ENCODE assay signal across 9 cellular contexts in genomic region chr3:187986514-187986934, GRCh38.
DNase-seq lines count a peak whose midpoint lies in the region; ATAC-seq and TF ChIP-seq lines count a peak whose summit lies in the region.
"Had no signal": no experiment of that assay in that cellular context is flagged by ENCODE, and none has a peak within 500 bp of the region (broad histone marks: within the 10 kb centered on the region; RNA-seq: fewer than 3 reads in every experiment).

No MANE protein-coding gene starts in this region.

- H3K9me3 Mint-ChIP-seq in CD4-positive, alpha-beta T cell = peaks cover 3% of the 10 kb centered on the region

- no peaks in the 10 kb centered on the region for H3K36me3 Mint-ChIP-seq in CD4-positive, alpha-beta T cell (ENCODE audit: low read depth)
- H3K36me3 Mint-ChIP-seq: brain had no signal

- H3K9me3 ChIP-seq in CD4-positive, alpha-beta T cell (ENCODE audit: control insufficient read depth, low read length) = no peaks in the 10 kb centered on the region

- H3K4me3 ChIP-seq in H7 (ENCODE audit: insufficient read depth, low read depth, low read length) = no peak overlapping the region

- H3K36me3 ChIP-seq in H7 (replicated peaks; ENCODE audit: control insufficient read depth, insufficient read depth, low read length) = no peaks in the 10 kb centered on the region

- H3K4me1 Mint-ChIP-seq in CD4-positive, alpha-beta T cell (ENCODE audit: low read depth) = peaks cover 42% of the 10 kb centered on the region

- H3K4me3 Mint-ChIP-seq in CD4-positive, alpha-beta T cell = no peak overlapping the region
- H3K4me3 Mint-ChIP-seq: brain had no signal

- no peak for TF ChIP-seq CTCF in CD4-positive, alpha-beta T cell (IDR thresholded peaks at IDR 0.05)
- TF ChIP-seq CTCF in GM10248 (IDR thresholded peaks at IDR 0.05; ENCODE audit: control extremely low read depth, extremely low read depth, low read depth, missing control alignments) = no peak

- no peak overlapping the region for H3K27ac Mint-ChIP-seq in CD4-positive, alpha-beta T cell
- H3K27ac Mint-ChIP-seq: brain had no signal

- no peak overlapping the region for H3K27ac ChIP-seq in CD4-positive, alpha-beta T cell (ENCODE audit: low read depth, low read length)

- CTCF ChIA-PET in CD4-positive, alpha-beta T cell (lab: Charles Lee) = interaction anchor here (1.2 to 1.9 kb wide), 3 partner anchors 11 to 248 kb away, joined by 4 to 8 read pairs (median 7); no protein-coding TSS in a partner anchor
- CTCF ChIA-PET in GM10248 (lab: Yijun Ruan, JAX) = no interaction called here

- no peaks in the 10 kb centered on the region for H3K27me3 Mint-ChIP-seq in CD4-positive, alpha-beta T cell

- no peak for DNase-seq in CD4-positive, alpha-beta T cell
- peak; percentile 76 to 83 for DNase-seq in NOMO-1 (lab: John Stamatoyannopoulos, UW; ENCODE audit: unreplicated experiment in 2 of 2)
- peak; percentile 41 for DNase-seq in activated naive CD4-positive, alpha-beta T cell treated with anti-CD3 and anti-CD28 coated beads, Interleukin-2, amount 50 U/mL, for 16 hours
- peak; percentile 86 for DNase-seq in non-pigmented ciliary epithelial cell (ENCODE audit: low read depth)
- no peak for DNase-seq in H7
- DNase-seq in GM10248 (ENCODE audit: extremely low spot score) = no peak

- POLR2A ChIA-PET in CD4-positive, alpha-beta T cell (lab: Charles Lee) = interaction anchor here (0.8 to 1.0 kb wide), 2 partner anchors 14 to 50 kb away, joined by 3 to 5 read pairs; no protein-coding TSS in a partner anchor
- POLR2A ChIA-PET in GM10248 (lab: Yijun Ruan, JAX) = no interaction called here

- peak; percentile 55 for ATAC-seq in CD4-positive, alpha-beta T cell (ENCODE audit: poor library complexity)
- no peak for ATAC-seq in GM18868 (IDR thresholded peaks at IDR 0.05; ENCODE audit: unreplicated experiment)
- ATAC-seq in HG03108 (IDR thresholded peaks at IDR 0.05; ENCODE audit: unreplicated experiment) = no peak

- H3K27me3 ChIP-seq in CD4-positive, alpha-beta T cell (ENCODE audit: control insufficient read depth, insufficient read depth, low read length) = no peaks in the 10 kb centered on the region
- H3K27me3 ChIP-seq in H7 (ENCODE audit: control insufficient read depth, insufficient read depth, low read length) = no peaks in the 10 kb centered on the region

- intact Hi-C loops in CD4-positive, alpha-beta T cell (cut with DNase I, micrococcal nuclease) = no loop called here

Comparison
In these comparisons a context has a peak if more than half of its experiments do, and no peak if none do; other contexts are left out.
1. DNase-seq: peak in NOMO-1 (2 of 2), activated naive CD4-positive, alpha-beta T cell treated with anti-CD3 and anti-CD28 coated beads, Interleukin-2, amount 50 U/mL, for 16 hours (single experiment) and non-pigmented ciliary epithelial cell (single experiment); none in CD4-positive, alpha-beta T cell (0 of 10), H7 (single experiment) and GM10248 (single experiment).